Comparison of ENCODE assay signal across 20 cellular contexts in genomic region chr7:19407270-19407669, GRCh38.
"Had no signal": no experiment of that assay in that cellular context is flagged by ENCODE, and none has a peak within 500 bp of the region (broad histone marks: within the 10 kb centered on the region; RNA-seq: fewer than 3 reads in every experiment).

No MANE protein-coding gene starts in this region.

- H3K4me3 Mint-ChIP-seq: endodermal cell; naive thymus-derived CD4-positive, alpha-beta T cell; stimulated activated memory B cell treated with anti-CD40 and anti-IgM and Interleukin-4, amounts not matched to agents 10 μg/mL and 1 μg/mL and 100 μg/mL, for 72 hours; stimulated activated naive CD8-positive, alpha-beta T cell treated with anti-CD3 and anti-CD28 coated beads, Interleukin-15, Interleukin-2, amounts not matched to agents 100 ng/mL and 50 ng/mL, for 24 hours had no signal

- H3K4me1 Mint-ChIP-seq: stimulated activated memory B cell treated with anti-CD40 and anti-IgM and Interleukin-4, amounts not matched to agents 10 μg/mL and 1 μg/mL and 100 μg/mL, for 72 hours had no signal

- DNase-seq: dermis blood vessel endothelial cell; endodermal cell; erythroblast; foreskin keratinocyte; head of caudate nucleus; hippocampal formation; left colon; left ventricle myocardium superior; naive thymus-derived CD4-positive, alpha-beta T cell; psoas muscle; retina; right lobe of liver; stimulated activated CD4-positive, alpha-beta T cell treated with anti-CD3 and anti-CD28 coated beads, Interleukin-4, amount 100 ng/mL, for 1 hour; tibial artery; upper lobe of left lung; uterus had no signal

- H3K4me3 ChIP-seq: psoas muscle, right lobe of liver, tibial artery, upper lobe of left lung, uterus had no signal

- H3K9me3 Mint-ChIP-seq: endodermal cell; stimulated activated memory B cell treated with anti-CD40 and anti-IgM and Interleukin-4, amounts not matched to agents 10 μg/mL and 1 μg/mL and 100 μg/mL, for 72 hours; stimulated activated naive CD8-positive, alpha-beta T cell treated with anti-CD3 and anti-CD28 coated beads, Interleukin-15, Interleukin-2, amounts not matched to agents 100 ng/mL and 50 ng/mL, for 24 hours had no signal

- H3K27me3 ChIP-seq: foreskin keratinocyte, neutrophil, right lobe of liver, tibial artery, upper lobe of left lung, uterus had no signal

- H3K36me3 Mint-ChIP-seq: naive thymus-derived CD4-positive, alpha-beta T cell; stimulated activated memory B cell treated with anti-CD40 and anti-IgM and Interleukin-4, amounts not matched to agents 10 μg/mL and 1 μg/mL and 100 μg/mL, for 72 hours had no signal

- H3K9me3 ChIP-seq: neutrophil, psoas muscle, right lobe of liver, tibial artery, upper lobe of left lung, uterus had no signal

- H3K36me3 ChIP-seq: neutrophil, right lobe of liver, tibial artery, upper lobe of left lung, uterus had no signal

- H3K27ac Mint-ChIP-seq: endodermal cell; naive thymus-derived CD4-positive, alpha-beta T cell; stimulated activated memory B cell treated with anti-CD40 and anti-IgM and Interleukin-4, amounts not matched to agents 10 μg/mL and 1 μg/mL and 100 μg/mL, for 72 hours; stimulated activated naive CD8-positive, alpha-beta T cell treated with anti-CD3 and anti-CD28 coated beads, Interleukin-15, Interleukin-2, amounts not matched to agents 100 ng/mL and 50 ng/mL, for 24 hours had no signal

- FAIRE-seq: endothelial cell of umbilical vein had no signal

- H3K4me1 ChIP-seq: psoas muscle, right lobe of liver, tibial artery, upper lobe of left lung, uterus had no signal

- ATAC-seq: foreskin keratinocyte; left colon; left ventricle myocardium superior; naive thymus-derived CD4-positive, alpha-beta T cell; psoas muscle; right lobe of liver; stimulated activated memory B cell treated with anti-CD40 and anti-IgM and Interleukin-4, amounts not matched to agents 10 μg/mL and 1 μg/mL and 100 μg/mL, for 72 hours had no signal

- H3K27me3 Mint-ChIP-seq: naive thymus-derived CD4-positive, alpha-beta T cell; stimulated activated memory B cell treated with anti-CD40 and anti-IgM and Interleukin-4, amounts not matched to agents 10 μg/mL and 1 μg/mL and 100 μg/mL, for 72 hours; stimulated activated naive CD8-positive, alpha-beta T cell treated with anti-CD3 and anti-CD28 coated beads, Interleukin-15, Interleukin-2, amounts not matched to agents 100 ng/mL and 50 ng/mL, for 24 hours had no signal

- H3K27ac ChIP-seq: foreskin keratinocyte, neutrophil, psoas muscle, right lobe of liver, tibial artery, upper lobe of left lung, uterus had no signal
